Comparison of ENCODE assay signal across 8 cellular contexts in genomic region chr16:85303354-85303883, GRCh38.
DNase-seq lines count a peak whose midpoint lies in the region; ATAC-seq and TF ChIP-seq lines count a peak whose summit lies in the region.

No MANE protein-coding gene starts in this region.

- no peak for ATAC-seq in GM18909 (IDR thresholded peaks at IDR 0.05; ENCODE audit: poor library complexity, unreplicated experiment)

- H3F3A ChIP-seq in SU-DHL-6 (ENCODE audit: insufficient read depth): peaks cover 2% of the 10 kb centered on the region; the same call in 1 of the 2 replicates

- no peaks in the 10 kb centered on the region for H3K27me3 Mint-ChIP-seq in activated naive CD8-positive, alpha-beta T cell

- no peak overlapping the region for H3K27ac Mint-ChIP-seq in activated naive CD8-positive, alpha-beta T cell

- TF ChIP-seq CTCF in SU-DHL-6 (IDR thresholded peaks at IDR 0.05; ENCODE audit: insufficient read depth, low read length, poor library complexity, severe bottlenecking): peak; percentile 73
- peak; percentile 73 for TF ChIP-seq CTCF in hepatocyte (IDR thresholded peaks at IDR 0.05; ENCODE audit: poor library complexity)

- peaks cover 49% of the 10 kb centered on the region for H3K4me1 ChIP-seq in hepatocyte (ENCODE audit: insufficient read depth)

- 62% methylated on average over 35 of the region's 36 CpGs for whole genome bisulfite sequencing in hepatocyte (ENCODE audit: low lambda C conversion rate, missing lambda C conversion rate)

- H3K27ac ChIP-seq in SU-DHL-6 (ENCODE audit: low read depth, low read length) (no peak overlapping the region), hepatocyte (no peak overlapping the region)

- H3K9me3 Mint-ChIP-seq in activated naive CD8-positive, alpha-beta T cell (ENCODE audit: low read depth): no peaks in the 10 kb centered on the region

- H3K9me2 ChIP-seq in SU-DHL-6 (replicated peaks; ENCODE audit: insufficient read depth, low read length) (no peaks in the 10 kb centered on the region), hepatocyte (replicated peaks; ENCODE audit: insufficient read depth) (no peaks in the 10 kb centered on the region)

- peaks cover 32% of the 10 kb centered on the region for H3K4me1 Mint-ChIP-seq in activated naive CD8-positive, alpha-beta T cell (ENCODE audit: low read depth)

- H3K36me3 Mint-ChIP-seq in activated naive CD8-positive, alpha-beta T cell: no peaks in the 10 kb centered on the region

- no peaks in the 10 kb centered on the region for H3K9me3 ChIP-seq in SU-DHL-6 (ENCODE audit: insufficient read depth, low read length)
- H3K9me3 ChIP-seq in hepatocyte (ENCODE audit: low read depth): no peaks in the 10 kb centered on the region

- H3K4me3 Mint-ChIP-seq in activated naive CD8-positive, alpha-beta T cell: peak overlapping the region; percentile 53

- H3K36me3 ChIP-seq in SU-DHL-6 (ENCODE audit: low read length): no peaks in the 10 kb centered on the region
- no peaks in the 10 kb centered on the region for H3K36me3 ChIP-seq in hepatocyte (replicated peaks; ENCODE audit: insufficient read depth, low read depth)

- H4K20me1 ChIP-seq in SU-DHL-6 (ENCODE audit: low read depth, low read length) (no peaks in the 10 kb centered on the region), hepatocyte (ENCODE audit: insufficient read depth, poor library complexity, severe bottlenecking) (no peaks in the 10 kb centered on the region)

- H3K4me3 ChIP-seq in SU-DHL-6 (ENCODE audit: insufficient read depth, low read length, poor library complexity, severe bottlenecking) (no peak overlapping the region), hepatocyte (no peak overlapping the region)

- H3K9ac ChIP-seq in SU-DHL-6 (ENCODE audit: low read length): no peak overlapping the region

- DNase-seq in DMS53 (lab: John Stamatoyannopoulos, UW) (peak; percentile 17), DMS53 treated with DMSO at 0.1 percent for 48 hours (lab: John Stamatoyannopoulos, UW; ENCODE audit: unreplicated experiment) (no peak), hepatocyte (ENCODE audit: low spot score) (peak; percentile 78), A172 (ENCODE audit: low spot score) (no peak)
- peak; percentile 85 for DNase-seq in stimulated activated CD4-positive, alpha-beta T cell treated with anti-CD3 and anti-CD28 coated beads, Interleukin-15, amount 100 ng/mL, for 24 hours

- no peak overlapping the region for H3K4me2 ChIP-seq in SU-DHL-6 (ENCODE audit: low read depth, low read length, poor library complexity, severe bottlenecking)
- peak overlapping the region; percentile 68 for H3K4me2 ChIP-seq in hepatocyte

- H3K27me3 ChIP-seq in SU-DHL-6 (ENCODE audit: low read length) (no peaks in the 10 kb centered on the region), hepatocyte (no peaks in the 10 kb centered on the region)

- no peak overlapping the region for H2AFZ ChIP-seq in SU-DHL-6 (ENCODE audit: low read depth, low read length, severe bottlenecking)
- H2AFZ ChIP-seq in hepatocyte: no peak overlapping the region

- no peaks in the 10 kb centered on the region for H3K79me2 ChIP-seq in SU-DHL-6 (ENCODE audit: insufficient read depth, low read length)
- H3K79me2 ChIP-seq in hepatocyte: peaks cover 6% of the 10 kb centered on the region

Comparison
In these comparisons a context has a peak if more than half of its experiments do, and no peak if none do; other contexts are left out.
1. DNase-seq: peak in DMS53 (single experiment), hepatocyte (single experiment) and stimulated activated CD4-positive, alpha-beta T cell treated with anti-CD3 and anti-CD28 coated beads, Interleukin-15, amount 100 ng/mL, for 24 hours (single experiment); none in DMS53 treated with DMSO at 0.1 percent for 48 hours (single experiment) and A172 (single experiment).